In the genomic region with DNA sequence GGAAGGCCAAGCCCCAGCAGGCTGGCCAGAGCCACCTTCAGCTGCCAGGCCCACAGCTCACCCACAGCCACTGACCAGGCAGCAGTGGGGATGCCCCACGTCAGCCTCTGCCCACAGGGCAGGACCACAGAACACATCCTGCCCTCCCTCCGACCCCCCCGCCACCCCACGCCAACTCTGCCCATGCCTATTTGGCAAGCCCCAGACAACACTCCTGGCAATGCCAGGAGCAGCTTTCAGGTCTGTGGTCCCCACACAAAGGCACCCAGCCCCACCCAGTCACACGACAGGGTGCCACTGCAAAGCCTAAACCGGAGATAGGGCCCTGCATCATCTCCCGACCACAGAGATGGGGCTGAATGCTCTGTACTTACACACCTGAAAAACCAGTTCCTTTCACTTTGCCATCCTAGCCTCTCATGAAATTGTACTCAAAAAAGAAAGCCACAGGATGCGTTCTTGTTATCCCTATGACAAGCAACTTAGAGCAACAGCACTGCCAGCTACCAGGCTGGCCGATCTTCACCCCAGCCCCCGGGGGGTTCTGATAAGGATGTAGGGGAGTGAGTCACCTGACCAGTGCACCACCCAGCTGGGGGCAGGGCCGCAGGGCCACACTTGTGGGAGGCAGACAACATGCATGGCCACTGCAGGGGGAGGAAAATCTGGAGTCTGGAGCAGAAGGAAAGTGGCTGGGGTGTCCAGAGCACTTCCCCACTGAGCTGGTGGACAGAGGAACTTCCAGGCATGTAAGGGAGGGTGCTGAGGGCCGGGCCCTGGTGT, we compare ENCODE assay signal across 9 cellular contexts. TPM values are rescaled to one million over a fixed set of nuclear protein-coding genes. Genes with fewer than 3 reads are reported as not detected.
DNase-seq lines count a peak whose midpoint lies in the region; ATAC-seq and TF ChIP-seq lines count a peak whose summit lies in the region.
"Had no signal": no experiment of that assay in that cellular context is flagged by ENCODE, and none has a peak within 500 bp of the region (broad histone marks: within the 10 kb centered on the region; RNA-seq: fewer than 3 reads in every experiment).

No MANE protein-coding gene starts in this region.

- H3K27ac Mint-ChIP-seq in MCF 10A (ENCODE audit: low read depth, unreplicated experiment), result peak overlapping the region; percentile 94
- H3K27ac Mint-ChIP-seq in stimulated activated naive B cell treated with anti-CD40 and anti-IgM and Interleukin-4, amounts not matched to agents 10 μg/mL and 1 μg/mL and 100 μg/mL, for 72 hours, result peak overlapping the region; percentile 79

- TF ChIP-seq CTCF in MCF 10A (IDR thresholded peaks at IDR 0.05; ENCODE audit: unreplicated experiment) (no peak), breast epithelium (IDR thresholded peaks at IDR 0.05) (no peak)

- peaks cover 31% of the 10 kb centered on the region for H3K36me3 Mint-ChIP-seq in MCF 10A (ENCODE audit: insufficient read depth, unreplicated experiment)
- peaks cover 19 to 34% of the 10 kb centered on the region in 2 donors for H3K36me3 Mint-ChIP-seq in stimulated activated naive B cell treated with anti-CD40 and anti-IgM and Interleukin-4, amounts not matched to agents 10 μg/mL and 1 μg/mL and 100 μg/mL, for 72 hours

- ATAC-seq in SK-N-SH treated with all-trans-retinoic acid at 6 μM for 48 hours, result peak; percentile 33
- peak in 1 of 2 donors; percentile 26 for ATAC-seq in stimulated activated naive B cell treated with anti-CD40 and anti-IgM and Interleukin-4, amounts not matched to agents 10 μg/mL and 1 μg/mL and 100 μg/mL, for 72 hours (replicated peaks)
- ATAC-seq in GM18505 (IDR thresholded peaks at IDR 0.05; ENCODE audit: unreplicated experiment), result no peak

- peak overlapping the region; percentile 43 for H3K4me3 Mint-ChIP-seq in MCF 10A (ENCODE audit: unreplicated experiment)
- H3K4me3 Mint-ChIP-seq in stimulated activated naive B cell treated with anti-CD40 and anti-IgM and Interleukin-4, amounts not matched to agents 10 μg/mL and 1 μg/mL and 100 μg/mL, for 72 hours, result no peak overlapping the region

- no peaks in the 10 kb centered on the region for H3K9me3 Mint-ChIP-seq in MCF 10A (ENCODE audit: unreplicated experiment)
- H3K9me3 Mint-ChIP-seq in stimulated activated naive B cell treated with anti-CD40 and anti-IgM and Interleukin-4, amounts not matched to agents 10 μg/mL and 1 μg/mL and 100 μg/mL, for 72 hours, result no peaks in the 10 kb centered on the region

- no peaks in the 10 kb centered on the region for H3K36me3 ChIP-seq in breast epithelium

- no TSS peak for BruUV-seq in MCF 10A (replicated peaks; lab: Mats Ljungman, UMichigan)

- H3K27me3 ChIP-seq in breast epithelium, result no peaks in the 10 kb centered on the region

- no peak overlapping the region for H3K27ac ChIP-seq in breast epithelium

- CTCF ChIA-PET in MCF 10A (lab: Yijun Ruan, JAX), result interaction anchor here (0.5 to 1.2 kb wide), 4 partner anchors 27 to 206 kb away, joined by 3 to 6 read pairs (median 3); no protein-coding TSS in a partner anchor

- peaks cover 22% of the 10 kb centered on the region for H3K4me1 Mint-ChIP-seq in MCF 10A (ENCODE audit: insufficient read depth, unreplicated experiment)
- peaks cover 11 to 12% of the 10 kb centered on the region in 2 donors for H3K4me1 Mint-ChIP-seq in stimulated activated naive B cell treated with anti-CD40 and anti-IgM and Interleukin-4, amounts not matched to agents 10 μg/mL and 1 μg/mL and 100 μg/mL, for 72 hours

- H3K4me3 ChIP-seq in breast epithelium, result peak overlapping the region in 1 of 3 donors; percentile 15

- H3K9me3 ChIP-seq in breast epithelium, result no peaks in the 10 kb centered on the region

- no peaks in the 10 kb centered on the region for H3K4me1 ChIP-seq in breast epithelium

- H3K27me3 Mint-ChIP-seq in MCF 10A (ENCODE audit: insufficient read depth, unreplicated experiment), result no peaks in the 10 kb centered on the region
- no peaks in the 10 kb centered on the region for H3K27me3 Mint-ChIP-seq in stimulated activated naive B cell treated with anti-CD40 and anti-IgM and Interleukin-4, amounts not matched to agents 10 μg/mL and 1 μg/mL and 100 μg/mL, for 72 hours

- intact Hi-C loops in MCF 10A (cut with micrococcal nuclease) (no loop called here), breast epithelium (cut with DNase I; ENCODE audit: low total_unique reads) (no loop called here)

- POLR2A ChIA-PET in MCF 10A (lab: Yijun Ruan, JAX), result interaction anchor here (0.7 to 1.5 kb wide), 2 partner anchors 12 to 36 kb away, joined by 3 read pairs; partner anchors contain the start of gene UBE2G2

- DNase-seq in MCF 10A (ENCODE audit: unreplicated experiment) (no peak), breast epithelium (ENCODE audit: low spot score in 2 of 2) (no peak), AG08395 (ENCODE audit: low spot score) (no peak), superior temporal gyrus (ENCODE audit: extremely low spot score) (no peak)
- DNase-seq in central memory CD4-positive, alpha-beta T cell, result peak; percentile 73
- DNase-seq in stimulated activated naive B cell treated with anti-CD40 and anti-IgM and Interleukin-4, amounts not matched to agents 10 μg/mL and 1 μg/mL and 100 μg/mL, for 72 hours, result no peak

- no peak for TF ChIP-seq POLR2A in breast epithelium (IDR thresholded peaks at IDR 0.05)
- no peak for TF ChIP-seq POLR2A in GM18505 (IDR thresholded peaks at IDR 0.05; ENCODE audit: borderline replicate concordance, extremely low read depth, insufficient read depth, insufficient read length)

TF ChIP-seq in SK-N-SH treated with all-trans-retinoic acid at 6 μM for 48 hours, 23 proteins besides CTCF, POLR2A, EP300 and RAD21 (continues in another document):
- TF ChIP-seq, protein P1, sequence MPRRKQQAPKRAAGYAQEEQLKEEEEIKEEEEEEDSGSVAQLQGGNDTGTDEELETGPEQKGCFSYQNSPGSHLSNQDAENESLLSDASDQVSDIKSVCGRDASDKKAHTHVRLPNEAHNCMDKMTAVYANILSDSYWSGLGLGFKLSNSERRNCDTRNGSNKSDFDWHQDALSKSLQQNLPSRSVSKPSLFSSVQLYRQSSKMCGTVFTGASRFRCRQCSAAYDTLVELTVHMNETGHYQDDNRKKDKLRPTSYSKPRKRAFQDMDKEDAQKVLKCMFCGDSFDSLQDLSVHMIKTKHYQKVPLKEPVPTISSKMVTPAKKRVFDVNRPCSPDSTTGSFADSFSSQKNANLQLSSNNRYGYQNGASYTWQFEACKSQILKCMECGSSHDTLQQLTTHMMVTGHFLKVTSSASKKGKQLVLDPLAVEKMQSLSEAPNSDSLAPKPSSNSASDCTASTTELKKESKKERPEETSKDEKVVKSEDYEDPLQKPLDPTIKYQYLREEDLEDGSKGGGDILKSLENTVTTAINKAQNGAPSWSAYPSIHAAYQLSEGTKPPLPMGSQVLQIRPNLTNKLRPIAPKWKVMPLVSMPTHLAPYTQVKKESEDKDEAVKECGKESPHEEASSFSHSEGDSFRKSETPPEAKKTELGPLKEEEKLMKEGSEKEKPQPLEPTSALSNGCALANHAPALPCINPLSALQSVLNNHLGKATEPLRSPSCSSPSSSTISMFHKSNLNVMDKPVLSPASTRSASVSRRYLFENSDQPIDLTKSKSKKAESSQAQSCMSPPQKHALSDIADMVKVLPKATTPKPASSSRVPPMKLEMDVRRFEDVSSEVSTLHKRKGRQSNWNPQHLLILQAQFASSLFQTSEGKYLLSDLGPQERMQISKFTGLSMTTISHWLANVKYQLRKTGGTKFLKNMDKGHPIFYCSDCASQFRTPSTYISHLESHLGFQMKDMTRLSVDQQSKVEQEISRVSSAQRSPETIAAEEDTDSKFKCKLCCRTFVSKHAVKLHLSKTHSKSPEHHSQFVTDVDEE (CRISPR knock-in tag; IDR thresholded peaks at IDR 0.05), result no peak
- no peak for TF ChIP-seq ISL1 (CRISPR knock-in tag; IDR thresholded peaks at IDR 0.05)
- TF ChIP-seq RARB (CRISPR knock-in tag; IDR thresholded peaks at IDR 0.05), result no peak
- no peak for TF ChIP-seq TOX (CRISPR knock-in tag; IDR thresholded peaks at IDR 0.05; ENCODE audit: borderline replicate concordance)
- no peak for TF ChIP-seq CSDC2 (CRISPR knock-in tag; IDR thresholded peaks at IDR 0.05)
- no peak for TF ChIP-seq GLIS3 (CRISPR knock-in tag; IDR thresholded peaks at IDR 0.05)
- TF ChIP-seq SNAI2 (CRISPR knock-in tag; IDR thresholded peaks at IDR 0.05), result no peak
- TF ChIP-seq TCF4 (CRISPR knock-in tag; IDR thresholded peaks at IDR 0.05; ENCODE audit: borderline replicate concordance), result no peak
- no peak for TF ChIP-seq ZFP3 (CRISPR knock-in tag; IDR thresholded peaks at IDR 0.05)
- no peak for TF ChIP-seq CSRNP3 (CRISPR knock-in tag; IDR thresholded peaks at IDR 0.05)
- no peak for TF ChIP-seq ZNF70 (CRISPR knock-in tag; IDR thresholded peaks at IDR 0.05)
- TF ChIP-seq PPARA (CRISPR knock-in tag; IDR thresholded peaks at IDR 0.05; ENCODE audit: borderline replicate concordance), result no peak
- TF ChIP-seq ZC3H10 (CRISPR knock-in tag; IDR thresholded peaks at IDR 0.05), result no peak
- TF ChIP-seq, protein P2, sequence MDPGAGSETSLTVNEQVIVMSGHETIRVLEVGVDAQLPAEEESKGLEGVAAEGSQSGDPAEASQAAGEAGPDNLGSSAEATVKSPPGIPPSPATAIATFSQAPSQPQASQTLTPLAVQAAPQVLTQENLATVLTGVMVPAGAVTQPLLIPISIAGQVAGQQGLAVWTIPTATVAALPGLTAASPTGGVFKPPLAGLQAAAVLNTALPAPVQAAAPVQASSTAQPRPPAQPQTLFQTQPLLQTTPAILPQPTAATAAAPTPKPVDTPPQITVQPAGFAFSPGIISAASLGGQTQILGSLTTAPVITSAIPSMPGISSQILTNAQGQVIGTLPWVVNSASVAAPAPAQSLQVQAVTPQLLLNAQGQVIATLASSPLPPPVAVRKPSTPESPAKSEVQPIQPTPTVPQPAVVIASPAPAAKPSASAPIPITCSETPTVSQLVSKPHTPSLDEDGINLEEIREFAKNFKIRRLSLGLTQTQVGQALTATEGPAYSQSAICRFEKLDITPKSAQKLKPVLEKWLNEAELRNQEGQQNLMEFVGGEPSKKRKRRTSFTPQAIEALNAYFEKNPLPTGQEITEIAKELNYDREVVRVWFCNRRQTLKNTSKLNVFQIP (CRISPR knock-in tag; IDR thresholded peaks at IDR 0.05; ENCODE audit: borderline replicate concordance, low read depth), result no peak

RNA-seq across cellular contexts. Expression of gene UBE2G2, which starts 36.2 kb away (rescaled TPM):
- 122 and 147 TPM in 2 replicates for total RNA-seq in MCF 10A (2022)
- 100 to 1,000 TPM in 1 of 3 donors, 10 to 100 TPM in 2; 84.8 to 128 (median 99.2) TPM for total RNA-seq in breast epithelium

RNA-seq across cellular contexts. Expression of gene SUMO3, which starts 52.4 kb away (rescaled TPM):
- total RNA-seq in MCF 10A (2022) (59.5 and 62.3 TPM in 2 replicates), breast epithelium (10 to 100 TPM; 64.2 to 64.8 (median 64.4) TPM)

RNA-seq across cellular contexts. Expression of gene TSPEAR, which starts 54.0 kb away (rescaled TPM):
- total RNA-seq in MCF 10A (2022), result not detected in 2 replicates
- under 1 TPM in 1 of 3 donors, not detected in 2; 0.15 TPM for total RNA-seq in breast epithelium
- total RNA-seq: G401 had no signal
